ENCODE assay signal across 2 cellular contexts in genomic region chr13:65943024-65943423, GRCh38.
TF ChIP-seq lines count a peak whose summit lies in the region.

No MANE protein-coding gene starts in this region.

TF ChIP-seq in SK-N-SH, 30 proteins besides CTCF, POLR2A, EP300 and RAD21 (continued from another document):
- TF ChIP-seq REST (IDR thresholded peaks at IDR 0.05; ENCODE audit: low read depth, low read length), result no peak
- no peak for TF ChIP-seq ZBTB33 (IDR thresholded peaks at IDR 0.05; ENCODE audit: borderline replicate concordance, low read depth)

TF ChIP-seq in SK-N-SH treated with all-trans-retinoic acid at 6 μM for 48 hours, 23 proteins besides CTCF, POLR2A, EP300 and RAD21 (continued from another document):
- no peak for TF ChIP-seq TSHZ2 (CRISPR knock-in tag; IDR thresholded peaks at IDR 0.05)
- no peak for TF ChIP-seq ZNF70 (CRISPR knock-in tag; IDR thresholded peaks at IDR 0.05)
- TF ChIP-seq ZNF565 (CRISPR knock-in tag; conservative IDR thresholded peaks at IDR 0.05; ENCODE audit: low read depth), result no peak
- no peak for TF ChIP-seq ARNTL (CRISPR knock-in tag; IDR thresholded peaks at IDR 0.05; ENCODE audit: borderline replicate concordance, low read depth)
- no peak for TF ChIP-seq CREB5 (CRISPR knock-in tag; IDR thresholded peaks at IDR 0.05; ENCODE audit: low read depth)
- no peak for TF ChIP-seq POU6F1 (CRISPR knock-in tag; IDR thresholded peaks at IDR 0.05; ENCODE audit: borderline replicate concordance, low read depth)
- no peak for TF ChIP-seq PATZ1 (CRISPR knock-in tag; IDR thresholded peaks at IDR 0.05; ENCODE audit: borderline replicate concordance)
- no peak for TF ChIP-seq BACH2 (CRISPR knock-in tag; IDR thresholded peaks at IDR 0.05; ENCODE audit: borderline replicate concordance)
- TF ChIP-seq ZC3H10 (CRISPR knock-in tag; IDR thresholded peaks at IDR 0.05), result no peak
- TF ChIP-seq ISL1 (CRISPR knock-in tag; IDR thresholded peaks at IDR 0.05), result no peak
- no peak for TF ChIP-seq ZNF8 (CRISPR knock-in tag; IDR thresholded peaks at IDR 0.05)
- no peak for TF ChIP-seq RARB (CRISPR knock-in tag; IDR thresholded peaks at IDR 0.05)
- TF ChIP-seq GLIS3 (CRISPR knock-in tag; IDR thresholded peaks at IDR 0.05), result no peak
